ENCODE assay signal across 16 cellular contexts in the genomic region with DNA sequence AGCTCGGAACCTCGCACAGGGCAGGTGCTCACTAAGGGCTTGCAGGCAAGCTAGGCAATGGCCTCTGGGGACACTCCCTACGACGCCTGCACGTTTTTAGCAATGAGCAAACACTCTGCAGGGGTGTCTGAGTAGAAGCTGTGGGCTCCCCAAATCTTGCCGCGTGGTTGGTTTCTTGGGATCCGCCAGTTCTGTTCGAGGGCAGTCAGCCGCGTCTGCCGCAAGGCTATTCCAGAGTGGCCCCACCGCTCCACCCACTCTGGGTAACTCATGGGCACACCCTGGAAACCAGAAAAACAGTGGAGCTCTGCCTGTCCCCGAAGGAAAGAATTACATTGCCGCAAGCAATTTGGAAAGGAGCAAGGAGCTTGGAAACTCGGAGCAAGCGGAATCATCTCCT.
A peak's percentile ranks its signal among the peaks of the same experiment; 100 is the strongest.
DNase-seq lines count a peak whose midpoint lies in the region; ATAC-seq and TF ChIP-seq lines count a peak whose summit lies in the region.
"Had no signal": no experiment of that assay in that cellular context is flagged by ENCODE, and none has a peak within 500 bp of the region (broad histone marks: within the 10 kb centered on the region; RNA-seq: fewer than 3 reads in every experiment).

No MANE protein-coding gene starts in this region.

- intact Hi-C loops in left ventricle myocardium superior (cut with micrococcal nuclease) (no loop called here), upper lobe of right lung (cut with DNase I) (no loop called here)

- H3K4me1 ChIP-seq in upper lobe of right lung = peaks cover 21% of the 10 kb centered on the region

- H3K4me3 ChIP-seq in AG04450 (ENCODE audit: low read depth, low read length) = no peak overlapping the region
- no peak overlapping the region for H3K4me3 ChIP-seq in upper lobe of right lung

- H3K9me3 ChIP-seq in AG04450 (ENCODE audit: control insufficient read depth, insufficient read depth, low read length) = peaks cover 3% of the 10 kb centered on the region; the same call in 1 of the 2 replicates
- no peaks in the 10 kb centered on the region for H3K9me3 ChIP-seq in upper lobe of right lung

- TF ChIP-seq CTCF in AG04450 (IDR thresholded peaks at IDR 0.05; ENCODE audit: low read depth, low read length) (no peak), upper lobe of right lung (IDR thresholded peaks at IDR 0.05) (no peak)

- H3K27me3 ChIP-seq in AG04450 (ENCODE audit: control insufficient read depth, insufficient read depth, low read length) = no peaks in the 10 kb centered on the region
- H3K27me3 ChIP-seq in upper lobe of right lung = no peaks in the 10 kb centered on the region

- H3K36me3 ChIP-seq in upper lobe of right lung = no peaks in the 10 kb centered on the region

- POLR2A ChIA-PET in AG04450 (lab: Yijun Ruan, JAX) = no interaction called here

- CTCF ChIA-PET in AG04450 (lab: Charles Lee) = interaction anchor here (0.7 kb wide), 1 partner anchor 471 kb away, joined by 4 read pairs; no protein-coding TSS in a partner anchor

- DNase-seq in AG04450 (ENCODE audit: low read depth, low spot score) = no peak
- DNase-seq in amniotic epithelial cell (ENCODE audit: low read depth) = peak; percentile 40
- peak; percentile 53 for DNase-seq in left ventricle myocardium superior
- peak; percentile 80 for DNase-seq in renal cortical epithelial cell (ENCODE audit: low read depth)
- DNase-seq in NCI-H1417 (lab: John Stamatoyannopoulos, UW) = no peak
- DNase-seq in activated CD4-positive, CD25-positive, alpha-beta regulatory T cell treated with anti-CD3 and anti-CD28 coated beads, Interleukin-2, amount 50 U/mL, for 72 hours = no peak
- no peak for DNase-seq in activated CD4-positive, alpha-beta T cell treated with anti-CD3 and anti-CD28 coated beads, Interleukin-2, amount 50 U/mL, for 1 hour
- DNase-seq in upper lobe of right lung = no peak
- DNase-seq: activated CD4-positive, alpha-beta T cell treated with anti-CD3 and anti-CD28 coated beads, Interleukin-2, amount 50 U/mL, for 4 hours; activated naive CD4-positive, alpha-beta T cell treated with anti-CD3 and anti-CD28 coated beads, Interleukin-2, amount 50 U/mL, for 16 hours; glutamatergic neuron; NCI-H2081; OCI-M1; posterior cingulate gyrus had no signal

- H3K27ac ChIP-seq in AG04450 (ENCODE audit: low read depth, low read length) = peak overlapping the region; percentile 98
- no peak overlapping the region for H3K27ac ChIP-seq in upper lobe of right lung
- H3K27ac ChIP-seq: KMS-11 had no signal

- peak; percentile 55 for ATAC-seq in left ventricle myocardium superior
- ATAC-seq in upper lobe of right lung = no peak
- ATAC-seq: T-cell had no signal

Comparison
In these comparisons a context has a peak if more than half of its experiments do, and no peak if none do; other contexts are left out.
1. DNase-seq: peak in amniotic epithelial cell (single experiment), left ventricle myocardium superior (single experiment) and renal cortical epithelial cell (single experiment); none in AG04450 (single experiment), NCI-H1417 (0 of 3), activated CD4-positive, CD25-positive, alpha-beta regulatory T cell treated with anti-CD3 and anti-CD28 coated beads, Interleukin-2, amount 50 U/mL, for 72 hours (single experiment), activated CD4-positive, alpha-beta T cell treated with anti-CD3 and anti-CD28 coated beads, Interleukin-2, amount 50 U/mL, for 1 hour (single experiment) and upper lobe of right lung (single experiment).